11 cellular contexts compared by ENCODE assay signal in the genomic region with DNA sequence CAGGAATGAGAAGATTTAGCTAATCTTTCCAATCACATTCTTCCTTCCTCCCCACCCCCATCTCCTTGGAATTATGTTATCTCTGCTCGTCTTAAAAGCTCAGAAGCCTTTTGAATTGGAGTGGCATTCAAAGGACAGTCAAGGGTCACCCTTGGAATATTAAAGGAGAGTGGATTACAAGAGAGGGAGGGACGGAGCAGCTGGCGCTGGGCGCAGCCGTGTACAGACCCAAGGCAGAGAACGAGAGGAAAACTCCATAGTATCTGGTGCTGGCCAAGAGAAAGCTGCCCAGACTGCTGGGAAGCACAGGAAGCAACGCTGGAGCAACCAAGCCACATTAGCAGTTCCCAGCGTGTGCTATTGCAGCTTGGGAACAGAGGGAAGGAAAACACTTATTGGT.
DNase-seq lines count a peak whose midpoint lies in the region; ATAC-seq, FAIRE-seq and TF ChIP-seq lines count a peak whose summit lies in the region.
"Had no signal": no experiment of that assay in that cellular context is flagged by ENCODE, and none has a peak within 500 bp of the region (broad histone marks: within the 10 kb centered on the region; RNA-seq: fewer than 3 reads in every experiment).

No MANE protein-coding gene starts in this region.

- no peaks in the 10 kb centered on the region for H3K9me3 ChIP-seq in mucosa of descending colon
- H3K9me3 ChIP-seq: BLaER1 had no signal

- H3K27me3 Mint-ChIP-seq in chondrocyte (ENCODE audit: low read depth) = peaks cover 3% of the 10 kb centered on the region

- H3K36me3 ChIP-seq in mucosa of descending colon (ENCODE audit: low read depth) = no peaks in the 10 kb centered on the region
- H3K36me3 ChIP-seq: BLaER1 had no signal

- H3K27ac Mint-ChIP-seq in chondrocyte (ENCODE audit: unreplicated experiment) = peak overlapping the region; percentile 43

- no peak for FAIRE-seq in HTR-8/SVneo (lab: Jason Lieb, UNC)

- ATAC-seq in mucosa of descending colon = peak; percentile 17

- TF ChIP-seq CTCF in chondrocyte (IDR thresholded peaks at IDR 0.05) (no peak), mucosa of descending colon (IDR thresholded peaks at IDR 0.05) (no peak)

- H3K36me3 Mint-ChIP-seq in chondrocyte (ENCODE audit: low read depth) = no peaks in the 10 kb centered on the region

- intact Hi-C loops in mucosa of descending colon (cut with DNase I, micrococcal nuclease) = no loop called here

- DNase-seq in D341Med (ENCODE audit: low spot score) (peak; percentile 69), NCI-H1105 treated with DMSO at 0.1 percent for 48 hours (lab: John Stamatoyannopoulos, UW) (peak; percentile 57), chondrocyte (ENCODE audit: low spot score) (no peak), mucosa of descending colon (no peak), NCI-H2196 treated with DMSO at 0.1 percent for 48 hours (lab: John Stamatoyannopoulos, UW; ENCODE audit: unreplicated experiment) (no peak), HTR-8/SVneo (ENCODE audit: insufficient read length, low spot score) (no peak), Kasumi-1 (lab: John Stamatoyannopoulos, UW) (no peak), ureter (ENCODE audit: low spot score) (no peak)
- DNase-seq: activated CD4-positive, alpha-beta T cell treated with anti-CD3 and anti-CD28 coated beads, Interleukin-2, amount 50 U/mL, for 4 hours; Right ventricle myocardium superior had no signal

- no peak overlapping the region for H3K4me3 ChIP-seq in mucosa of descending colon
- H3K4me3 ChIP-seq: BLaER1 had no signal

- H3K4me3 Mint-ChIP-seq in chondrocyte (ENCODE audit: unreplicated experiment) = peak overlapping the region; percentile 62

- no peaks in the 10 kb centered on the region for H3K9me3 Mint-ChIP-seq in chondrocyte (ENCODE audit: low read depth)

- peaks cover 4% of the 10 kb centered on the region for H3K4me1 Mint-ChIP-seq in chondrocyte (ENCODE audit: low read depth)

- no peaks in the 10 kb centered on the region for H3K4me1 ChIP-seq in mucosa of descending colon (ENCODE audit: low read depth)

Comparison
In these comparisons a context has a peak if more than half of its experiments do, and no peak if none do; other contexts are left out.
1. DNase-seq: peak in D341Med (single experiment) and NCI-H1105 treated with DMSO at 0.1 percent for 48 hours (single experiment); none in chondrocyte (single experiment), mucosa of descending colon (0 of 3), NCI-H2196 treated with DMSO at 0.1 percent for 48 hours (single experiment), HTR-8/SVneo (single experiment), Kasumi-1 (0 of 2) and ureter (single experiment).